ENCODE assay signal across 19 cellular contexts in the genomic region with DNA sequence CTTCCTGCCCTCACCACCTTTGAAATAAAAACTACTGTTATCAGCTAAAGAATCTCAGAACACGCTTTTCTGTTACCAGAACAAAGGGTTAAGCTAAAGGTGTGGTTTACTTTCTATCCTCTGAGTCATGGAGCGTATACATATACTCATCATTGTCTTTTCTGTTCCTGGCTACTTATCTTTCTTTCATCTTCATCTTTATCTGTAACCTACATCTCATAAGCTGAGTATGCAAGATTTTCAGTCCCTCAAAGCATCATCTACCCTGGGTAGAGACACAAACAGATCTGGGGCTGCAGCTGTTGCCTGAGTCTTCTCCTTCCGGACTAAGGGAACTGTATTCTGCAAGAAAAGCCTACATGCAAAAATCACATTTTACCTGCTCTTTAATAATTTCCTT.
A peak's percentile ranks its signal among the peaks of the same experiment; 100 is the strongest.
DNase-seq lines count a peak whose midpoint lies in the region; ATAC-seq and TF ChIP-seq lines count a peak whose summit lies in the region.
"Had no signal": no experiment of that assay in that cellular context is flagged by ENCODE, and none has a peak within 500 bp of the region (broad histone marks: within the 10 kb centered on the region; RNA-seq: fewer than 3 reads in every experiment).

No MANE protein-coding gene starts in this region.

- no peaks in the 10 kb centered on the region for H3K9me3 Mint-ChIP-seq in activated naive CD8-positive, alpha-beta T cell treated with anti-CD3 and anti-CD28 coated beads, Interleukin-2, amount 10 ng/mL, durations not matched to agents 7 days and 5 days
- H3K9me3 Mint-ChIP-seq in activated naive CD8-positive, alpha-beta T cell treated with anti-CD3 and anti-CD28 coated beads for 36 hours: peaks cover 5% of the 10 kb centered on the region
- peaks cover 2% of the 10 kb centered on the region for H3K9me3 Mint-ChIP-seq in activated CD8-positive, alpha-beta T cell treated with anti-CD3 and anti-CD28 coated beads for 36 hours
- no peaks in the 10 kb centered on the region for H3K9me3 Mint-ChIP-seq in stimulated activated effector memory CD8-positive, alpha-beta T cell treated with anti-CD3 and anti-CD28 coated beads, Interleukin-12 subunit alpha, Interleukin-12 subunit beta, amount 100 ng/mL, for 72 hours

- no peak overlapping the region for H3K4me3 ChIP-seq in Jurkat, Clone E6-1 (ENCODE audit: low read length)
- H3K4me3 ChIP-seq: esophagus squamous epithelium, lung, testis had no signal

- peak; percentile 85 for ATAC-seq in activated naive CD8-positive, alpha-beta T cell treated with anti-CD3 and anti-CD28 coated beads, Interleukin-2, amount 10 ng/mL, durations not matched to agents 7 days and 5 days (ENCODE audit: low read depth)
- peak; percentile 94 for ATAC-seq in activated CD8-positive, alpha-beta T cell treated with anti-CD3 and anti-CD28 coated beads for 36 hours
- ATAC-seq in stimulated activated effector memory CD8-positive, alpha-beta T cell treated with anti-CD3 and anti-CD28 coated beads, Interleukin-12 subunit alpha, Interleukin-12 subunit beta, amount 100 ng/mL, for 72 hours: peak; percentile 97
- ATAC-seq in HG03571 (IDR thresholded peaks at IDR 0.05; ENCODE audit: unreplicated experiment) (no peak), GM19023 (IDR thresholded peaks at IDR 0.05; ENCODE audit: unreplicated experiment) (no peak)

- no peaks in the 10 kb centered on the region for H3K36me3 Mint-ChIP-seq in activated naive CD8-positive, alpha-beta T cell treated with anti-CD3 and anti-CD28 coated beads, Interleukin-2, amount 10 ng/mL, durations not matched to agents 7 days and 5 days
- H3K36me3 Mint-ChIP-seq in activated naive CD8-positive, alpha-beta T cell treated with anti-CD3 and anti-CD28 coated beads for 36 hours: peaks cover 4% of the 10 kb centered on the region
- H3K36me3 Mint-ChIP-seq in activated CD8-positive, alpha-beta T cell treated with anti-CD3 and anti-CD28 coated beads for 36 hours (ENCODE audit: low read depth): peaks cover 2% of the 10 kb centered on the region
- no peaks in the 10 kb centered on the region for H3K36me3 Mint-ChIP-seq in stimulated activated effector memory CD8-positive, alpha-beta T cell treated with anti-CD3 and anti-CD28 coated beads, Interleukin-12 subunit alpha, Interleukin-12 subunit beta, amount 100 ng/mL, for 72 hours
- H3K36me3 Mint-ChIP-seq: activated naive CD8-positive, alpha-beta T cell had no signal

- CTCF ChIA-PET in activated CD8-positive, alpha-beta T cell treated with anti-CD3 and anti-CD28 coated beads for 36 hours (lab: Charles Lee): interaction anchor here (1.1 to 4.2 kb wide), 4 partner anchors 44 to 110 kb away, joined by 3 to 18 read pairs (median 7); no protein-coding TSS in a partner anchor

- POLR2A ChIA-PET in activated naive CD8-positive, alpha-beta T cell treated with anti-CD3 and anti-CD28 coated beads, Interleukin-2, amount 10 ng/mL, durations not matched to agents 7 days and 5 days (lab: Charles Lee): interaction anchor here (1.2 kb wide), 1 partner anchor 76 kb away, joined by 3 read pairs; no protein-coding TSS in a partner anchor
- POLR2A ChIA-PET in activated CD8-positive, alpha-beta T cell treated with anti-CD3 and anti-CD28 coated beads for 36 hours (lab: Charles Lee): interaction anchor here (1.8 kb wide), 1 partner anchor 76 kb away, joined by 7 read pairs; a partner anchor contains a TSS

- DNase-seq in activated naive CD8-positive, alpha-beta T cell treated with anti-CD3 and anti-CD28 coated beads, Interleukin-2, amount 10 ng/mL, durations not matched to agents 7 days and 5 days: no peak
- DNase-seq in activated naive CD8-positive, alpha-beta T cell treated with anti-CD3 and anti-CD28 coated beads for 36 hours: no peak
- DNase-seq in Jurkat, Clone E6-1 (ENCODE audit: low read depth, low spot score): peak; percentile 86
- DNase-seq in activated CD8-positive, alpha-beta T cell treated with anti-CD3 and anti-CD28 coated beads for 36 hours: peak; percentile 12
- DNase-seq in stimulated activated effector memory CD8-positive, alpha-beta T cell treated with anti-CD3 and anti-CD28 coated beads, Interleukin-12 subunit alpha, Interleukin-12 subunit beta, amount 100 ng/mL, for 72 hours (ENCODE audit: low spot score in 2 of 2): no peak
- DNase-seq in activated gamma-delta T cell treated with Interleukin-2 at 50 U/mL for 16 hours: no peak
- DNase-seq: Calu3; esophagus squamous epithelium; glutamatergic neuron; NCI-H187; NCI-H345; SHP77 treated with DMSO at 0.1 percent for 48 hours; stimulated activated CD8-positive, alpha-beta memory T cell treated with anti-CD3 and anti-CD28 coated beads, Interleukin-4, amount 100 ng/mL, for 48 hours; T1000; testis had no signal

- TF ChIP-seq CTCF in activated CD8-positive, alpha-beta T cell treated with anti-CD3 and anti-CD28 coated beads for 36 hours (IDR thresholded peaks at IDR 0.05): no peak

- H3K4me3 Mint-ChIP-seq in activated naive CD8-positive, alpha-beta T cell treated with anti-CD3 and anti-CD28 coated beads, Interleukin-2, amount 10 ng/mL, durations not matched to agents 7 days and 5 days: no peak overlapping the region
- H3K4me3 Mint-ChIP-seq in activated naive CD8-positive, alpha-beta T cell treated with anti-CD3 and anti-CD28 coated beads for 36 hours: no peak overlapping the region
- no peak overlapping the region for H3K4me3 Mint-ChIP-seq in activated CD8-positive, alpha-beta T cell treated with anti-CD3 and anti-CD28 coated beads for 36 hours
- H3K4me3 Mint-ChIP-seq in stimulated activated effector memory CD8-positive, alpha-beta T cell treated with anti-CD3 and anti-CD28 coated beads, Interleukin-12 subunit alpha, Interleukin-12 subunit beta, amount 100 ng/mL, for 72 hours: no peak overlapping the region
- H3K4me3 Mint-ChIP-seq: activated naive CD8-positive, alpha-beta T cell had no signal

- no peak overlapping the region for H3K27ac Mint-ChIP-seq in activated naive CD8-positive, alpha-beta T cell treated with anti-CD3 and anti-CD28 coated beads, Interleukin-2, amount 10 ng/mL, durations not matched to agents 7 days and 5 days
- no peak overlapping the region for H3K27ac Mint-ChIP-seq in activated naive CD8-positive, alpha-beta T cell treated with anti-CD3 and anti-CD28 coated beads for 36 hours
- no peak overlapping the region for H3K27ac Mint-ChIP-seq in activated CD8-positive, alpha-beta T cell treated with anti-CD3 and anti-CD28 coated beads for 36 hours
- H3K27ac Mint-ChIP-seq in stimulated activated effector memory CD8-positive, alpha-beta T cell treated with anti-CD3 and anti-CD28 coated beads, Interleukin-12 subunit alpha, Interleukin-12 subunit beta, amount 100 ng/mL, for 72 hours: no peak overlapping the region
- H3K27ac Mint-ChIP-seq: activated naive CD8-positive, alpha-beta T cell had no signal

- intact Hi-C loops in activated CD8-positive, alpha-beta T cell treated with anti-CD3 and anti-CD28 coated beads for 36 hours (cut with micrococcal nuclease): no loop called here

- no peaks in the 10 kb centered on the region for H3K27me3 Mint-ChIP-seq in activated naive CD8-positive, alpha-beta T cell treated with anti-CD3 and anti-CD28 coated beads, Interleukin-2, amount 10 ng/mL, durations not matched to agents 7 days and 5 days
- peaks cover 5% of the 10 kb centered on the region for H3K27me3 Mint-ChIP-seq in activated naive CD8-positive, alpha-beta T cell treated with anti-CD3 and anti-CD28 coated beads for 36 hours
- peaks cover 10% of the 10 kb centered on the region for H3K27me3 Mint-ChIP-seq in activated CD8-positive, alpha-beta T cell treated with anti-CD3 and anti-CD28 coated beads for 36 hours
- H3K27me3 Mint-ChIP-seq: activated naive CD8-positive, alpha-beta T cell had no signal

- peaks cover 9% of the 10 kb centered on the region for H3K4me1 Mint-ChIP-seq in activated naive CD8-positive, alpha-beta T cell treated with anti-CD3 and anti-CD28 coated beads, Interleukin-2, amount 10 ng/mL, durations not matched to agents 7 days and 5 days
- H3K4me1 Mint-ChIP-seq in activated naive CD8-positive, alpha-beta T cell treated with anti-CD3 and anti-CD28 coated beads for 36 hours: peaks cover 11% of the 10 kb centered on the region
- peaks cover 17% of the 10 kb centered on the region for H3K4me1 Mint-ChIP-seq in activated CD8-positive, alpha-beta T cell treated with anti-CD3 and anti-CD28 coated beads for 36 hours (ENCODE audit: low read depth)
- peaks cover 12% of the 10 kb centered on the region for H3K4me1 Mint-ChIP-seq in stimulated activated effector memory CD8-positive, alpha-beta T cell treated with anti-CD3 and anti-CD28 coated beads, Interleukin-12 subunit alpha, Interleukin-12 subunit beta, amount 100 ng/mL, for 72 hours

Comparison
In these comparisons a context has a peak if more than half of its experiments do, and no peak if none do; other contexts are left out.
1. ATAC-seq: peak in activated naive CD8-positive, alpha-beta T cell treated with anti-CD3 and anti-CD28 coated beads, Interleukin-2, amount 10 ng/mL, durations not matched to agents 7 days and 5 days (single experiment), activated CD8-positive, alpha-beta T cell treated with anti-CD3 and anti-CD28 coated beads for 36 hours (single experiment) and stimulated activated effector memory CD8-positive, alpha-beta T cell treated with anti-CD3 and anti-CD28 coated beads, Interleukin-12 subunit alpha, Interleukin-12 subunit beta, amount 100 ng/mL, for 72 hours (single experiment); none in HG03571 (single experiment) and GM19023 (single experiment).
2. DNase-seq: peak in Jurkat, Clone E6-1 (single experiment) and activated CD8-positive, alpha-beta T cell treated with anti-CD3 and anti-CD28 coated beads for 36 hours (single experiment); none in activated naive CD8-positive, alpha-beta T cell treated with anti-CD3 and anti-CD28 coated beads, Interleukin-2, amount 10 ng/mL, durations not matched to agents 7 days and 5 days (single experiment), activated naive CD8-positive, alpha-beta T cell treated with anti-CD3 and anti-CD28 coated beads for 36 hours (single experiment), stimulated activated effector memory CD8-positive, alpha-beta T cell treated with anti-CD3 and anti-CD28 coated beads, Interleukin-12 subunit alpha, Interleukin-12 subunit beta, amount 100 ng/mL, for 72 hours (0 of 2) and activated gamma-delta T cell treated with Interleukin-2 at 50 U/mL for 16 hours (single experiment).